Comparison of ENCODE assay signal across 11 cellular contexts in the genomic region with DNA sequence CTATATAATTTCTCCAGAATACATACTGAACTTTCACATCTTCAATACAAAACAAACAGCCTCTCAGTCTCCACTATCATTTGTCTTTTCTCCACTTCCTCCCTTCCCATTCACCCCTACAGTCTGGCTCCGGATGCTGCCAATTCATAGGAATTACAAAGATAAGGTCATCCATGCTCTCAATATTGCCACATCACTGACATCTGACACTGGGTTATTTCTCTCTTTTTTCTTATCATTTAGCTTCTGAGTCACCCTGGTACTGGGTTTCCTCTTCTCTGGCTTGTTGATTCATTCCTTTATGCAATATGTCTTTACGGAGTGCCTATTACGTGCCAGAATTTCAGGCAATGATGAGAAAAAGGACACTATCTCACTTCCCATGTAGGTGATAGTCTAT. TPM values are rescaled to one million over a fixed set of nuclear protein-coding genes. Genes with fewer than 3 reads are reported as not detected.
DNase-seq lines count a peak whose midpoint lies in the region; ATAC-seq, FAIRE-seq and TF ChIP-seq lines count a peak whose summit lies in the region.
"Had no signal": no experiment of that assay in that cellular context is flagged by ENCODE, and none has a peak within 500 bp of the region (broad histone marks: within the 10 kb centered on the region; RNA-seq: fewer than 3 reads in every experiment).

No MANE protein-coding gene starts in this region.

- FAIRE-seq in HTR-8/SVneo (lab: Jason Lieb, UNC), result no peak
- FAIRE-seq: islet of Langerhans had no signal

- peak; percentile 61 for DNase-seq in AG09309 (ENCODE audit: low read depth)
- peak; percentile 65 for DNase-seq in HTR-8/SVneo (ENCODE audit: insufficient read length, low spot score)
- no peak for DNase-seq in T-helper 17 cell
- DNase-seq in fibroblast of villous mesenchyme (ENCODE audit: low read depth), result peak; percentile 94
- DNase-seq: right lobe of liver had no signal

- peaks cover 6% of the 10 kb centered on the region for H3K27me3 Mint-ChIP-seq in T-helper 17 cell

- ATAC-seq in T-helper 17 cell (no peak), GM18519 (IDR thresholded peaks at IDR 0.05; ENCODE audit: low FRiP score, unreplicated experiment) (no peak), GM21367 (IDR thresholded peaks at IDR 0.05; ENCODE audit: unreplicated experiment) (no peak), GM19351 (IDR thresholded peaks at IDR 0.05; ENCODE audit: unreplicated experiment) (no peak), HG03342 (IDR thresholded peaks at IDR 0.05; ENCODE audit: unreplicated experiment) (no peak)

- H3K4me3 Mint-ChIP-seq in T-helper 17 cell, result no peak overlapping the region
- H3K4me3 Mint-ChIP-seq: T-helper 2 cell treated with Interferon-gamma antibody and Interleukin-4, amounts not matched to agents 5 μg/mL and 100 μg/mL, for 36 hours had no signal

- TF ChIP-seq CTCF in AG09309 (IDR thresholded peaks at IDR 0.05; ENCODE audit: control insufficient read depth, insufficient read depth, low read depth, low read length, missing control alignments), result no peak
- TF ChIP-seq CTCF in fibroblast of villous mesenchyme (IDR thresholded peaks at IDR 0.05; ENCODE audit: insufficient read depth, low read depth, low read length), result no peak

- no peaks in the 10 kb centered on the region for H3K9me3 ChIP-seq in T-helper 17 cell (ENCODE audit: control insufficient read depth, low read length, poor library complexity, severe bottlenecking)
- H3K9me3 ChIP-seq: right lobe of liver had no signal

- H3K4me1 Mint-ChIP-seq in T-helper 17 cell, result peaks cover 34% of the 10 kb centered on the region

- peak overlapping the region; percentile 98 for H3K27ac Mint-ChIP-seq in T-helper 17 cell

- no peak overlapping the region for H3K4me3 ChIP-seq in AG09309 (ENCODE audit: control insufficient read depth, low read depth, low read length)
- H3K4me3 ChIP-seq in fibroblast of villous mesenchyme (ENCODE audit: low read depth, low read length), result no peak overlapping the region
- H3K4me3 ChIP-seq: right lobe of liver had no signal

- peaks cover 4% of the 10 kb centered on the region for H3K36me3 Mint-ChIP-seq in T-helper 17 cell (ENCODE audit: low read depth)

RNA-seq across cellular contexts. Expression of a gene that starts 3.1 kb away (rescaled TPM):
- total RNA-seq in T-helper 17 cell (10 to 100 TPM; 13.3 to 20.0 TPM), fibroblast of villous mesenchyme (26.1 and 28.9 TPM in 2 replicates)

RNA-seq across cellular contexts. Expression of a gene that starts 9.2 kb away (rescaled TPM):
- total RNA-seq in T-helper 17 cell, result 10 to 100 TPM; 23.1 to 28.8 TPM
- total RNA-seq in fibroblast of villous mesenchyme, result 17.7 and 19.4 TPM in 2 replicates

RNA-seq across cellular contexts. Expression of a gene that starts 30.0 kb away (rescaled TPM):
- 10 to 100 TPM; 35.0 to 41.4 TPM for total RNA-seq in T-helper 17 cell
- total RNA-seq in fibroblast of villous mesenchyme, result 10.6 and 22.0 TPM in 2 replicates

Comparison
In these comparisons a context has a peak if more than half of its experiments do, and no peak if none do; other contexts are left out.
1. DNase-seq: peak in AG09309 (single experiment), HTR-8/SVneo (single experiment) and fibroblast of villous mesenchyme (single experiment); none in T-helper 17 cell (0 of 3).